Comparison of ENCODE assay signal across 8 cellular contexts in the genomic region with DNA sequence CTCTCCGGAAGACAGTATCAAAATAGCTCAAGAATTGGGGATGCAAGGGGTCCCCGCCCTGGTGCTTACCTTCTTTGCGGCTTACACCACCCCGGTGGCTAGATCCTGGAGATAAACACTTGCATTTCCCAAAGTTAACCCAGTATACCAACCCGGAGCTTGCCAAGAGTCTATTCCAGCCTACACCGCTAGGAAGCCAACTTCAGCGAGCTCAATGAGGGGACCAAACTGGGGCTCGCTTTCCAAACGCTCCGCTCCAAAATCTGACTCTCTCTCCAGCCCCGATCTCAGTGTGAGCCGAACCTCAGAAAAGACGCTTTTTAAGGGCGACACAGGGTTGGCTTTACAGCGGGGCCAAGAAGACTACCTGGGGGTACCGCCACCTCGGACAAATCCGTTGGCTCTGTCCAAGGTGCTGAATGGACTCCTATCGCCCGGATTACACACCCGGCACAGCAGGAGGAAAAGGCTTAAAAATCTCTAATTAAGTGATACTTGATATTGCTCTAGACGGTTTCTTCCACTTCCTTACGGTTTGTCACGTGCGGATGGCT. TPM values are rescaled to one million over a fixed set of nuclear protein-coding genes. Genes with fewer than 3 reads are reported as not detected.
DNase-seq lines count a peak whose midpoint lies in the region; ATAC-seq and TF ChIP-seq lines count a peak whose summit lies in the region.

No MANE protein-coding gene starts in this region.

- H3K9ac ChIP-seq in MM.1S (ENCODE audit: low read length), result no peak overlapping the region

- intact Hi-C loops in activated T-helper 1 cell treated with anti-CD3 and anti-CD28 coated beads, Interleukin-12 subunit alpha, Interleukin-12 subunit beta, Interleukin-2, Interleukin-4 antibody, amounts not matched to agents 30 ng/mL and 10 ng/mL and 1 ng/mL, durations not matched to agents 14 hours and 24 hours and 36 hours (cut with micrococcal nuclease), result no loop called here

- H3K4me1 ChIP-seq in MM.1S (ENCODE audit: low read length), result no peaks in the 10 kb centered on the region

- TF ChIP-seq CTCF in AG09309 (IDR thresholded peaks at IDR 0.05; ENCODE audit: control insufficient read depth, insufficient read depth, low read depth, low read length, missing control alignments) (peak; percentile 30), MM.1S (IDR thresholded peaks at IDR 0.05; ENCODE audit: low read length) (no peak)

- ATAC-seq in HG03565 (IDR thresholded peaks at IDR 0.05; ENCODE audit: unreplicated experiment), result no peak

- H3K4me1 Mint-ChIP-seq in activated T-helper 1 cell treated with anti-CD3 and anti-CD28 coated beads, Interleukin-12 subunit alpha, Interleukin-12 subunit beta, Interleukin-2, Interleukin-4 antibody, amounts not matched to agents 30 ng/mL and 10 ng/mL and 1 ng/mL, durations not matched to agents 14 hours and 24 hours and 36 hours (ENCODE audit: low read depth), result no peaks in the 10 kb centered on the region

- H3K4me3 Mint-ChIP-seq in activated T-helper 1 cell treated with anti-CD3 and anti-CD28 coated beads, Interleukin-12 subunit alpha, Interleukin-12 subunit beta, Interleukin-2, Interleukin-4 antibody, amounts not matched to agents 30 ng/mL and 10 ng/mL and 1 ng/mL, durations not matched to agents 14 hours and 24 hours and 36 hours, result no peak overlapping the region

- H4K20me1 ChIP-seq in MM.1S (ENCODE audit: insufficient read depth, low read length), result no peaks in the 10 kb centered on the region

- H3K4me2 ChIP-seq in MM.1S (ENCODE audit: low read depth, low read length), result no peak overlapping the region

- H3K79me2 ChIP-seq in MM.1S (ENCODE audit: low read length), result no peaks in the 10 kb centered on the region

- no peaks in the 10 kb centered on the region for H3K36me3 Mint-ChIP-seq in activated T-helper 1 cell treated with anti-CD3 and anti-CD28 coated beads, Interleukin-12 subunit alpha, Interleukin-12 subunit beta, Interleukin-2, Interleukin-4 antibody, amounts not matched to agents 30 ng/mL and 10 ng/mL and 1 ng/mL, durations not matched to agents 14 hours and 24 hours and 36 hours (ENCODE audit: low read depth)

- no peaks in the 10 kb centered on the region for H3F3A ChIP-seq in MM.1S (ENCODE audit: insufficient read depth, low read length)

- no peak overlapping the region for H3K27ac ChIP-seq in MM.1S (ENCODE audit: low read length)

- no peak overlapping the region; the same call in 1 of the 2 replicates for H3K4me3 ChIP-seq in AG09309 (ENCODE audit: control insufficient read depth, low read depth, low read length)
- H3K4me3 ChIP-seq in MM.1S (ENCODE audit: low read length), result no peak overlapping the region

- H2AFZ ChIP-seq in MM.1S (ENCODE audit: low read length), result no peak overlapping the region

- H3K9me2 ChIP-seq in MM.1S (replicated peaks; ENCODE audit: insufficient read depth, low read length), result no peaks in the 10 kb centered on the region

- H3K9me3 Mint-ChIP-seq in activated T-helper 1 cell treated with anti-CD3 and anti-CD28 coated beads, Interleukin-12 subunit alpha, Interleukin-12 subunit beta, Interleukin-2, Interleukin-4 antibody, amounts not matched to agents 30 ng/mL and 10 ng/mL and 1 ng/mL, durations not matched to agents 14 hours and 24 hours and 36 hours, result peaks cover 10% of the 10 kb centered on the region

- H3K36me3 ChIP-seq in MM.1S (replicated peaks; ENCODE audit: insufficient read depth, low read length), result no peaks in the 10 kb centered on the region

- H3K27ac Mint-ChIP-seq in activated T-helper 1 cell treated with anti-CD3 and anti-CD28 coated beads, Interleukin-12 subunit alpha, Interleukin-12 subunit beta, Interleukin-2, Interleukin-4 antibody, amounts not matched to agents 30 ng/mL and 10 ng/mL and 1 ng/mL, durations not matched to agents 14 hours and 24 hours and 36 hours, result peak overlapping the region; percentile 16

- peaks cover 44% of the 10 kb centered on the region for H3K27me3 Mint-ChIP-seq in activated T-helper 1 cell treated with anti-CD3 and anti-CD28 coated beads, Interleukin-12 subunit alpha, Interleukin-12 subunit beta, Interleukin-2, Interleukin-4 antibody, amounts not matched to agents 30 ng/mL and 10 ng/mL and 1 ng/mL, durations not matched to agents 14 hours and 24 hours and 36 hours (ENCODE audit: insufficient read depth)

- H3K9me3 ChIP-seq in MM.1S (replicated peaks; ENCODE audit: insufficient read depth, low read length), result no peaks in the 10 kb centered on the region

- no peaks in the 10 kb centered on the region for H3K27me3 ChIP-seq in MM.1S (replicated peaks; ENCODE audit: insufficient read depth, low read length)

- DNase-seq in AG09309 (ENCODE audit: low read depth) (no peak), HCEC 1CT (peak; percentile 41), iPS-NIHi7 (ENCODE audit: extremely low spot score) (peak; percentile 61), NK-92 (lab: John Stamatoyannopoulos, UW; ENCODE audit: unreplicated experiment) (no peak), dedifferentiated amniotic fluid mesenchymal stem cell (ENCODE audit: extremely low spot score) (no peak), MM.1S (no peak)
- no peak for DNase-seq in activated T-helper 1 cell treated with anti-CD3 and anti-CD28 coated beads, Interleukin-12 subunit alpha, Interleukin-12 subunit beta, Interleukin-2, Interleukin-4 antibody, amounts not matched to agents 30 ng/mL and 10 ng/mL and 1 ng/mL, durations not matched to agents 14 hours and 24 hours and 36 hours (ENCODE audit: low spot score)

RNA-seq across cellular contexts. Expression of gene BDNF, which starts 20.1 kb away (rescaled TPM):
- total RNA-seq in activated T-helper 1 cell treated with anti-CD3 and anti-CD28 coated beads, Interleukin-12 subunit alpha, Interleukin-12 subunit beta, Interleukin-2, Interleukin-4 antibody, amounts not matched to agents 30 ng/mL and 10 ng/mL and 1 ng/mL, durations not matched to agents 14 hours and 24 hours and 36 hours, result not detected in 2 replicates

Comparison
In these comparisons a context has a peak if more than half of its experiments do, and no peak if none do; other contexts are left out.
1. DNase-seq: peak in HCEC 1CT (single experiment) and iPS-NIHi7 (single experiment); none in AG09309 (single experiment), activated T-helper 1 cell treated with anti-CD3 and anti-CD28 coated beads, Interleukin-12 subunit alpha, Interleukin-12 subunit beta, Interleukin-2, Interleukin-4 antibody, amounts not matched to agents 30 ng/mL and 10 ng/mL and 1 ng/mL, durations not matched to agents 14 hours and 24 hours and 36 hours (single experiment), NK-92 (single experiment), dedifferentiated amniotic fluid mesenchymal stem cell (single experiment) and MM.1S (single experiment).